In the genomic region with DNA sequence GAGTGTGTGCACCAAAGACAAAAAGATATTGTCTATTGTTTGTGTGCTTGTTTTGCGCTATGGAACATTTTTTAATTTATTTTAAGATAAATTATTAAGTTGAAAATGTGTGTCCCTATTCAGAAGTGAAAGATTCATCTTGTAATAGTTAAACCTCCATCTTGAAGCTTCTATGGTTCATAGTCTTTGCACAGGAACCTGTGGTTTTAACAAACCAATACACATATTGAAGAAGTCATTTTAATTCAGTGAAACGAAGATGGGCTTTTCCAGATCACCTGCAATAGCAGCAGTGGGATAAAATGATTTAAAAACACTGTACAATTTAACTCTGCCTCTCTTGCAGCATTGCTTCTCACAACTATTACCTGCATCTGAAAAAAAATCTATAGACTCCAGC, we compare ENCODE assay signal across 15 cellular contexts. TPM values are rescaled to one million over a fixed set of nuclear protein-coding genes. Genes with fewer than 3 reads are reported as not detected.
DNase-seq lines count a peak whose midpoint lies in the region; ATAC-seq and TF ChIP-seq lines count a peak whose summit lies in the region.
"Had no signal": no experiment of that assay in that cellular context is flagged by ENCODE, and none has a peak within 500 bp of the region (broad histone marks: within the 10 kb centered on the region; RNA-seq: fewer than 3 reads in every experiment).

No MANE protein-coding gene starts in this region.

- DNase-seq in CD8-positive, alpha-beta T cell: no peak
- DNase-seq in esophagus muscularis mucosa (ENCODE audit: extremely low spot score) (no peak), uterus (no peak), MV-4-11 (lab: John Stamatoyannopoulos, UW) (no peak), type B pancreatic cell (ENCODE audit: extremely low spot score, unreplicated experiment) (no peak)
- DNase-seq: Caco-2; CD8-positive, alpha-beta memory T cell; DMS53; GF-D8; HCEC 1CT had no signal

- H3K36me3 ChIP-seq in CD8-positive, alpha-beta T cell (ENCODE audit: insufficient read depth, low read length): peaks cover 23% of the 10 kb centered on the region
- H3K36me3 ChIP-seq in esophagus muscularis mucosa (peaks cover 11 to 44% (median 29%) of the 10 kb centered on the region in 4 donors), muscle layer of colon (ENCODE audit: insufficient read depth, low read length) (peaks cover 21% of the 10 kb centered on the region), uterus (no peaks in the 10 kb centered on the region)

- TF ChIP-seq EP300 in esophagus muscularis mucosa (IDR thresholded peaks at IDR 0.05): no peak

- H3K4me1 ChIP-seq in CD8-positive, alpha-beta T cell (ENCODE audit: insufficient read depth, low read length): peaks cover 3% of the 10 kb centered on the region
- H3K4me1 ChIP-seq in esophagus muscularis mucosa: peaks cover 20 to 52% (median 36%) of the 10 kb centered on the region in 4 donors
- H3K4me1 ChIP-seq in muscle layer of colon (ENCODE audit: insufficient read depth, low read length): peaks cover 38% of the 10 kb centered on the region
- peaks cover 0 to 12% of the 10 kb centered on the region in 2 donors for H3K4me1 ChIP-seq in uterus

- peaks cover 67% of the 10 kb centered on the region for H3K36me3 Mint-ChIP-seq in CD8-positive, alpha-beta T cell
- peaks cover 30% of the 10 kb centered on the region for H3K36me3 Mint-ChIP-seq in type B pancreatic cell

- CTCF ChIA-PET in CD8-positive, alpha-beta T cell (lab: Charles Lee): no interaction called here

- no peaks in the 10 kb centered on the region for H3K9me3 ChIP-seq in CD8-positive, alpha-beta T cell (ENCODE audit: low read length)
- H3K9me3 ChIP-seq in esophagus muscularis mucosa: no peaks in the 10 kb centered on the region
- no peaks in the 10 kb centered on the region for H3K9me3 ChIP-seq in muscle layer of colon (ENCODE audit: low read length)
- no peaks in the 10 kb centered on the region for H3K9me3 ChIP-seq in uterus
- H3K9me3 ChIP-seq: A549, Caco-2 had no signal

- H3K4me3 ChIP-seq in CD8-positive, alpha-beta T cell (ENCODE audit: low read depth, low read length): no peak overlapping the region
- no peak overlapping the region for H3K4me3 ChIP-seq in esophagus muscularis mucosa
- H3K4me3 ChIP-seq in muscle layer of colon (ENCODE audit: low read depth in 1 of 2, low read length in 2 of 2): no peak overlapping the region
- H3K4me3 ChIP-seq in uterus: no peak overlapping the region
- H3K4me3 ChIP-seq: A549 had no signal

- POLR2A ChIA-PET in CD8-positive, alpha-beta T cell (lab: Charles Lee): no interaction called here

- H3K9ac ChIP-seq in muscle layer of colon (ENCODE audit: low read length): no peak overlapping the region

- WGBS in esophagus muscularis mucosa: 97% methylated on average over 2 of the region's 2 CpGs

- TF ChIP-seq CTCF in CD8-positive, alpha-beta T cell (IDR thresholded peaks at IDR 0.05): no peak
- TF ChIP-seq CTCF in esophagus muscularis mucosa (IDR thresholded peaks at IDR 0.05) (no peak), uterus (IDR thresholded peaks at IDR 0.05) (no peak), type B pancreatic cell (conservative IDR thresholded peaks at IDR 0.05) (no peak)

- H3K27me3 ChIP-seq in CD8-positive, alpha-beta T cell (ENCODE audit: insufficient read depth, low read length): no peaks in the 10 kb centered on the region
- H3K27me3 ChIP-seq in esophagus muscularis mucosa (no peaks in the 10 kb centered on the region), muscle layer of colon (ENCODE audit: control insufficient read depth in 1 of 2, insufficient read depth in 2 of 2, low read length in 2 of 2) (no peaks in the 10 kb centered on the region), uterus (no peaks in the 10 kb centered on the region)

- H3K27ac Mint-ChIP-seq in CD8-positive, alpha-beta T cell: peak overlapping the region; percentile 37
- H3K27ac Mint-ChIP-seq in type B pancreatic cell: no peak overlapping the region
- H3K27ac Mint-ChIP-seq: CD14-positive monocyte had no signal

- TF ChIP-seq POLR2A in esophagus muscularis mucosa (IDR thresholded peaks at IDR 0.05; ENCODE audit: low read depth) (no peak), uterus (IDR thresholded peaks at IDR 0.05) (no peak)

- ATAC-seq in CD8-positive, alpha-beta T cell: no peak
- no peak for ATAC-seq in GM21367 (IDR thresholded peaks at IDR 0.05; ENCODE audit: unreplicated experiment)
- ATAC-seq: A549 had no signal

- no peaks in the 10 kb centered on the region for H3K9me3 Mint-ChIP-seq in CD8-positive, alpha-beta T cell
- H3K9me3 Mint-ChIP-seq in type B pancreatic cell: no peaks in the 10 kb centered on the region
- H3K9me3 Mint-ChIP-seq: CD14-positive monocyte; CD8-positive, alpha-beta memory T cell; IgD-negative memory B cell had no signal

- peaks cover 3% of the 10 kb centered on the region for H3K4me1 Mint-ChIP-seq in CD8-positive, alpha-beta T cell (ENCODE audit: low read depth)
- H3K4me1 Mint-ChIP-seq in type B pancreatic cell (ENCODE audit: unreplicated experiment): no peaks in the 10 kb centered on the region
- H3K4me1 Mint-ChIP-seq: IgD-negative memory B cell had no signal

- H3K27ac ChIP-seq in CD8-positive, alpha-beta T cell (ENCODE audit: low read depth, low read length): no peak overlapping the region
- H3K27ac ChIP-seq in esophagus muscularis mucosa (replicated peaks in 1 of 4) (peak overlapping the region in 3 of 4 donors; percentile 34 to 56 (median 53)), muscle layer of colon (ENCODE audit: low read depth, low read length) (peak overlapping the region; percentile 12), uterus (peak overlapping the region; percentile 20 to 63)
- H3K27ac ChIP-seq: A549 had no signal

- no peak overlapping the region for H3K4me3 Mint-ChIP-seq in CD8-positive, alpha-beta T cell
- H3K4me3 Mint-ChIP-seq in type B pancreatic cell: no peak overlapping the region
- H3K4me3 Mint-ChIP-seq: CD14-positive monocyte; CD8-positive, alpha-beta memory T cell; IgD-negative memory B cell had no signal

- intact Hi-C loops in CD8-positive, alpha-beta T cell (cut with DNase I, micrococcal nuclease): loop anchor here in 1 of 2 experiments (5.0 kb wide), 1 partner anchor 65 kb away; no protein-coding TSS in a partner anchor
- intact Hi-C loops in esophagus muscularis mucosa (cut with DNase I) (no loop called here), uterus (cut with DNase I; ENCODE audit: low total_unique reads) (no loop called here)

- no peaks in the 10 kb centered on the region for H3K27me3 Mint-ChIP-seq in CD8-positive, alpha-beta T cell (ENCODE audit: low read depth)
- H3K27me3 Mint-ChIP-seq in type B pancreatic cell: no peaks in the 10 kb centered on the region
- H3K27me3 Mint-ChIP-seq: CD8-positive, alpha-beta memory T cell; IgD-negative memory B cell had no signal

RNA-seq across cellular contexts. Expression of a gene that starts 42.6 kb away (rescaled TPM):
- total RNA-seq in CD8-positive, alpha-beta T cell: 10 to 100 TPM; 12.8 to 12.9 TPM
- total RNA-seq in esophagus muscularis mucosa (100 to 1,000 TPM; 104 to 138 (median 107) TPM), uterus (10 to 100 TPM; 18.2 to 96.8 (median 57.7) TPM), type B pancreatic cell (ENCODE audit: low replicate concordance) (94.0 and 96.0 TPM in 2 replicates)
